Comparison of ENCODE assay signal across 20 cellular contexts in genomic region chr10:131845505-131846223, GRCh38.
"Had no signal": no experiment of that assay in that cellular context is flagged by ENCODE, and none has a peak within 500 bp of the region (broad histone marks: within the 10 kb centered on the region; RNA-seq: fewer than 3 reads in every experiment).

No MANE protein-coding gene starts in this region.

- H3K9me3 Mint-ChIP-seq: WTC11 had no signal

- H3K4me1 ChIP-seq: gastrocnemius medialis, heart right ventricle, left ventricle myocardium inferior, psoas muscle, suprapubic skin, uterus had no signal

- FAIRE-seq: astrocyte, colon, islet of Langerhans had no signal

- H3K27me3 ChIP-seq: neutrophil, uterus had no signal

- ATAC-seq: gastrocnemius medialis; heart right ventricle; psoas muscle; stimulated activated naive CD8-positive, alpha-beta T cell treated with anti-CD3 and anti-CD28 coated beads, Interleukin-15, Interleukin-2, amounts not matched to agents 100 U/mL and 50 U/mL, for 24 hours; WTC11 had no signal

- H3K4me1 Mint-ChIP-seq: naive B cell, WTC11 had no signal

- H3K4me3 ChIP-seq: gastrocnemius medialis, heart right ventricle, left ventricle myocardium inferior, psoas muscle, suprapubic skin, uterus had no signal

- H3K27ac Mint-ChIP-seq: WTC11 had no signal

- H3K27ac ChIP-seq: gastrocnemius medialis, heart right ventricle, left ventricle myocardium inferior, neutrophil, psoas muscle, suprapubic skin, uterus had no signal

- H3K36me3 Mint-ChIP-seq: naive B cell, WTC11 had no signal

- H3K4me3 Mint-ChIP-seq: naive B cell; T-helper 1 cell treated with Interleukin-12 subunit alpha and Interleukin-12 subunit beta and Interleukin-4 antibody, amounts not matched to agents 30 μg/mL and 1 μg/mL, for 36 hours; WTC11 had no signal

- DNase-seq: activated CD4-positive, alpha-beta T cell treated with anti-CD3 and anti-CD28 coated beads for 48 hours; activated T-cell treated with anti-CD3 and anti-CD28 coated beads, Interleukin-2, amount 50 U/mL, for 48 hours; effector CD4-positive, alpha-beta T cell; gastrocnemius medialis; heart right ventricle; left ventricle myocardium inferior; midbrain; naive B cell; stimulated activated CD4-positive, alpha-beta T cell treated with anti-CD3 and anti-CD28 coated beads, Interleukin-4, amount 100 ng/mL, for 1 hour; stimulated activated CD8-positive, alpha-beta memory T cell treated with anti-CD3 and anti-CD28 coated beads, Interleukin-4, amount 100 ng/mL, for 48 hours; stimulated activated naive CD8-positive, alpha-beta T cell treated with anti-CD3 and anti-CD28 coated beads, Interleukin-15, Interleukin-2, amounts not matched to agents 100 U/mL and 50 U/mL, for 24 hours had no signal

- H3K9me3 ChIP-seq: gastrocnemius medialis, heart right ventricle, left ventricle myocardium inferior, neutrophil, psoas muscle, suprapubic skin, uterus had no signal
